1 cellular context compared by ENCODE assay signal in the genomic region with DNA sequence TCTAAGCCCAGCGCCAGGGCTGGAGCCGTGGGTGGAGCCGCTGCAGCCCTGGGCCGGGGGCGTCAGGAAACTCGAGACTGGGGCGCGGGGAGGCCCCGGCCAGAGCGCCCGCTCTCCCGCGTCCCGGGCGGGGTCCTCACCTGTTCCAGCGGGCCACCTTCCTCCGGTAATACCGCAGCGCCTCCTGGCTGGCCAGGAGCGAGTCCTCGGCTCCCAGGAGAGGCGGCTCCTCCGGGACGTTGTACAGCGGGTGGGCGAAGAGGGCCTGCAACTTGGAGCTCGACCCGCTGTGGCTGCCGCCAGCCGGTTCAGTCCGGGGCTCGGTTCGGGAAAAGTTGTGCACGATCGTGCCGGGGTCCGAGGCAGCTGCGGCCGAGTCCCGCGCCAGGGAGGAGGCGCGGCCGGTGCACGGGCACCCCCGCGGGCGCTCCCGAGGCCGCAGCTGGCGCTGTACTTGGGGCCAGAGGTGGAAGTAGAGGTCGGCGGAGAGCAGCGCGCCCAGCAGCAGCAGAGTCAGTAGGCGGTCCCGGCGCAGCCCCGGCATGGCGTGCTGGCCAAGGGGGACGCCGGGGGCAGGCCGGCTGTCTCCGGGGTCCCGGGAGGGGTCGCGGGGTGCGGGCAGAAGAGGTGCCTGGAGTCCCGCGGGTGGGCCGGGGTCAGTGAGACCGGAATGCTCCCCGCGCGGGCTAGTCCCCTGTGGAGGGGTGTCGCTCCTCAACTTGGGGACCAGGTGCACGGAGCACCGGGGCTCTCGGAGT.
TF ChIP-seq lines count a peak whose summit lies in the region.

No MANE protein-coding gene starts in this region.

TF ChIP-seq in WTC11, 78 proteins besides CTCF, POLR2A, EP300 and RAD21 (continued from another document):
- TF ChIP-seq ESRRA (CRISPR knock-in tag; IDR thresholded peaks at IDR 0.05; ENCODE audit: borderline replicate concordance) = 0 out of 2 replicates have a peak, but pooled peaks have one; percentile 31
- TF ChIP-seq, protein P1, sequence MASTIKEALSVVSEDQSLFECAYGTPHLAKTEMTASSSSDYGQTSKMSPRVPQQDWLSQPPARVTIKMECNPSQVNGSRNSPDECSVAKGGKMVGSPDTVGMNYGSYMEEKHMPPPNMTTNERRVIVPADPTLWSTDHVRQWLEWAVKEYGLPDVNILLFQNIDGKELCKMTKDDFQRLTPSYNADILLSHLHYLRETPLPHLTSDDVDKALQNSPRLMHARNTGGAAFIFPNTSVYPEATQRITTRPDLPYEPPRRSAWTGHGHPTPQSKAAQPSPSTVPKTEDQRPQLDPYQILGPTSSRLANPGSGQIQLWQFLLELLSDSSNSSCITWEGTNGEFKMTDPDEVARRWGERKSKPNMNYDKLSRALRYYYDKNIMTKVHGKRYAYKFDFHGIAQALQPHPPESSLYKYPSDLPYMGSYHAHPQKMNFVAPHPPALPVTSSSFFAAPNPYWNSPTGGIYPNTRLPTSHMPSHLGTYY (CRISPR knock-in tag; IDR thresholded peaks at IDR 0.05) = no peak
- TF ChIP-seq SOX15 (CRISPR knock-in tag; IDR thresholded peaks at IDR 0.05) = no peak
- TF ChIP-seq, protein P2, sequence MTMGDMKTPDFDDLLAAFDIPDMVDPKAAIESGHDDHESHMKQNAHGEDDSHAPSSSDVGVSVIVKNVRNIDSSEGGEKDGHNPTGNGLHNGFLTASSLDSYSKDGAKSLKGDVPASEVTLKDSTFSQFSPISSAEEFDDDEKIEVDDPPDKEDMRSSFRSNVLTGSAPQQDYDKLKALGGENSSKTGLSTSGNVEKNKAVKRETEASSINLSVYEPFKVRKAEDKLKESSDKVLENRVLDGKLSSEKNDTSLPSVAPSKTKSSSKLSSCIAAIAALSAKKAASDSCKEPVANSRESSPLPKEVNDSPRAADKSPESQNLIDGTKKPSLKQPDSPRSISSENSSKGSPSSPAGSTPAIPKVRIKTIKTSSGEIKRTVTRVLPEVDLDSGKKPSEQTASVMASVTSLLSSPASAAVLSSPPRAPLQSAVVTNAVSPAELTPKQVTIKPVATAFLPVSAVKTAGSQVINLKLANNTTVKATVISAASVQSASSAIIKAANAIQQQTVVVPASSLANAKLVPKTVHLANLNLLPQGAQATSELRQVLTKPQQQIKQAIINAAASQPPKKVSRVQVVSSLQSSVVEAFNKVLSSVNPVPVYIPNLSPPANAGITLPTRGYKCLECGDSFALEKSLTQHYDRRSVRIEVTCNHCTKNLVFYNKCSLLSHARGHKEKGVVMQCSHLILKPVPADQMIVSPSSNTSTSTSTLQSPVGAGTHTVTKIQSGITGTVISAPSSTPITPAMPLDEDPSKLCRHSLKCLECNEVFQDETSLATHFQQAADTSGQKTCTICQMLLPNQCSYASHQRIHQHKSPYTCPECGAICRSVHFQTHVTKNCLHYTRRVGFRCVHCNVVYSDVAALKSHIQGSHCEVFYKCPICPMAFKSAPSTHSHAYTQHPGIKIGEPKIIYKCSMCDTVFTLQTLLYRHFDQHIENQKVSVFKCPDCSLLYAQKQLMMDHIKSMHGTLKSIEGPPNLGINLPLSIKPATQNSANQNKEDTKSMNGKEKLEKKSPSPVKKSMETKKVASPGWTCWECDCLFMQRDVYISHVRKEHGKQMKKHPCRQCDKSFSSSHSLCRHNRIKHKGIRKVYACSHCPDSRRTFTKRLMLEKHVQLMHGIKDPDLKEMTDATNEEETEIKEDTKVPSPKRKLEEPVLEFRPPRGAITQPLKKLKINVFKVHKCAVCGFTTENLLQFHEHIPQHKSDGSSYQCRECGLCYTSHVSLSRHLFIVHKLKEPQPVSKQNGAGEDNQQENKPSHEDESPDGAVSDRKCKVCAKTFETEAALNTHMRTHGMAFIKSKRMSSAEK (CRISPR knock-in tag; IDR thresholded peaks at IDR 0.05; ENCODE audit: borderline replicate concordance) = no peak
- TF ChIP-seq, protein P3, sequence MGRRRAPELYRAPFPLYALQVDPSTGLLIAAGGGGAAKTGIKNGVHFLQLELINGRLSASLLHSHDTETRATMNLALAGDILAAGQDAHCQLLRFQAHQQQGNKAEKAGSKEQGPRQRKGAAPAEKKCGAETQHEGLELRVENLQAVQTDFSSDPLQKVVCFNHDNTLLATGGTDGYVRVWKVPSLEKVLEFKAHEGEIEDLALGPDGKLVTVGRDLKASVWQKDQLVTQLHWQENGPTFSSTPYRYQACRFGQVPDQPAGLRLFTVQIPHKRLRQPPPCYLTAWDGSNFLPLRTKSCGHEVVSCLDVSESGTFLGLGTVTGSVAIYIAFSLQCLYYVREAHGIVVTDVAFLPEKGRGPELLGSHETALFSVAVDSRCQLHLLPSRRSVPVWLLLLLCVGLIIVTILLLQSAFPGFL (CRISPR knock-in tag; IDR thresholded peaks at IDR 0.05; ENCODE audit: borderline replicate concordance) = 0 out of 2 replicates have a peak, but pooled peaks have one; percentile 14
- TF ChIP-seq, protein P4, sequence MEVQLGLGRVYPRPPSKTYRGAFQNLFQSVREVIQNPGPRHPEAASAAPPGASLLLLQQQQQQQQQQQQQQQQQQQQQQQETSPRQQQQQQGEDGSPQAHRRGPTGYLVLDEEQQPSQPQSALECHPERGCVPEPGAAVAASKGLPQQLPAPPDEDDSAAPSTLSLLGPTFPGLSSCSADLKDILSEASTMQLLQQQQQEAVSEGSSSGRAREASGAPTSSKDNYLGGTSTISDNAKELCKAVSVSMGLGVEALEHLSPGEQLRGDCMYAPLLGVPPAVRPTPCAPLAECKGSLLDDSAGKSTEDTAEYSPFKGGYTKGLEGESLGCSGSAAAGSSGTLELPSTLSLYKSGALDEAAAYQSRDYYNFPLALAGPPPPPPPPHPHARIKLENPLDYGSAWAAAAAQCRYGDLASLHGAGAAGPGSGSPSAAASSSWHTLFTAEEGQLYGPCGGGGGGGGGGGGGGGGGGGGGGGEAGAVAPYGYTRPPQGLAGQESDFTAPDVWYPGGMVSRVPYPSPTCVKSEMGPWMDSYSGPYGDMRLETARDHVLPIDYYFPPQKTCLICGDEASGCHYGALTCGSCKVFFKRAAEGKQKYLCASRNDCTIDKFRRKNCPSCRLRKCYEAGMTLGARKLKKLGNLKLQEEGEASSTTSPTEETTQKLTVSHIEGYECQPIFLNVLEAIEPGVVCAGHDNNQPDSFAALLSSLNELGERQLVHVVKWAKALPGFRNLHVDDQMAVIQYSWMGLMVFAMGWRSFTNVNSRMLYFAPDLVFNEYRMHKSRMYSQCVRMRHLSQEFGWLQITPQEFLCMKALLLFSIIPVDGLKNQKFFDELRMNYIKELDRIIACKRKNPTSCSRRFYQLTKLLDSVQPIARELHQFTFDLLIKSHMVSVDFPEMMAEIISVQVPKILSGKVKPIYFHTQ (CRISPR knock-in tag; IDR thresholded peaks at IDR 0.05) = no peak
- TF ChIP-seq ZNF423 (CRISPR knock-in tag; IDR thresholded peaks at IDR 0.05) = 0 out of 2 replicates have a peak, but pooled peaks have one; percentile 31
- TF ChIP-seq RORB (CRISPR knock-in tag; IDR thresholded peaks at IDR 0.05) = no peak
- TF ChIP-seq KAT7 (CRISPR knock-in tag; IDR thresholded peaks at IDR 0.05; ENCODE audit: borderline replicate concordance) = peak; percentile 56; the same call in 1 of the 2 replicates
- no peak for TF ChIP-seq HMGA2 (CRISPR knock-in tag; IDR thresholded peaks at IDR 0.05)
- TF ChIP-seq, protein P5, sequence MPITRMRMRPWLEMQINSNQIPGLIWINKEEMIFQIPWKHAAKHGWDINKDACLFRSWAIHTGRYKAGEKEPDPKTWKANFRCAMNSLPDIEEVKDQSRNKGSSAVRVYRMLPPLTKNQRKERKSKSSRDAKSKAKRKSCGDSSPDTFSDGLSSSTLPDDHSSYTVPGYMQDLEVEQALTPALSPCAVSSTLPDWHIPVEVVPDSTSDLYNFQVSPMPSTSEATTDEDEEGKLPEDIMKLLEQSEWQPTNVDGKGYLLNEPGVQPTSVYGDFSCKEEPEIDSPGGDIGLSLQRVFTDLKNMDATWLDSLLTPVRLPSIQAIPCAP (CRISPR knock-in tag; IDR thresholded peaks at IDR 0.05) = no peak
- TF ChIP-seq GTF2I (CRISPR knock-in tag; conservative IDR thresholded peaks at IDR 0.05) = no peak
- peak; percentile 71; the same call in 1 of the 2 replicates for TF ChIP-seq ZNF263 (CRISPR knock-in tag; IDR thresholded peaks at IDR 0.05; ENCODE audit: low read depth)
- no peak for TF ChIP-seq NFE2L1 (CRISPR knock-in tag; IDR thresholded peaks at IDR 0.05)
- no peak for TF ChIP-seq OVOL2 (CRISPR knock-in tag; IDR thresholded peaks at IDR 0.05; ENCODE audit: borderline replicate concordance)
- TF ChIP-seq ETV6 (CRISPR knock-in tag; IDR thresholded peaks at IDR 0.05) = no peak
- TF ChIP-seq, protein P6, sequence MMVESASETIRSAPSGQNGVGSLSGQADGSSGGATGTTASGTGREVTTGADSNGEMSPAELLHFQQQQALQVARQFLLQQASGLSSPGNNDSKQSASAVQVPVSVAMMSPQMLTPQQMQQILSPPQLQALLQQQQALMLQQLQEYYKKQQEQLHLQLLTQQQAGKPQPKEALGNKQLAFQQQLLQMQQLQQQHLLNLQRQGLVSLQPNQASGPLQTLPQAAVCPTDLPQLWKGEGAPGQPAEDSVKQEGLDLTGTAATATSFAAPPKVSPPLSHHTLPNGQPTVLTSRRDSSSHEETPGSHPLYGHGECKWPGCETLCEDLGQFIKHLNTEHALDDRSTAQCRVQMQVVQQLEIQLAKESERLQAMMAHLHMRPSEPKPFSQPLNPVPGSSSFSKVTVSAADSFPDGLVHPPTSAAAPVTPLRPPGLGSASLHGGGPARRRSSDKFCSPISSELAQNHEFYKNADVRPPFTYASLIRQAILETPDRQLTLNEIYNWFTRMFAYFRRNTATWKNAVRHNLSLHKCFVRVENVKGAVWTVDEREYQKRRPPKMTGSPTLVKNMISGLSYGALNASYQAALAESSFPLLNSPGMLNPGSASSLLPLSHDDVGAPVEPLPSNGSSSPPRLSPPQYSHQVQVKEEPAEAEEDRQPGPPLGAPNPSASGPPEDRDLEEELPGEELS (CRISPR knock-in tag; IDR thresholded peaks at IDR 0.05) = 0 out of 2 replicates have a peak, but pooled peaks have one; percentile 29
- TF ChIP-seq, protein P7, sequence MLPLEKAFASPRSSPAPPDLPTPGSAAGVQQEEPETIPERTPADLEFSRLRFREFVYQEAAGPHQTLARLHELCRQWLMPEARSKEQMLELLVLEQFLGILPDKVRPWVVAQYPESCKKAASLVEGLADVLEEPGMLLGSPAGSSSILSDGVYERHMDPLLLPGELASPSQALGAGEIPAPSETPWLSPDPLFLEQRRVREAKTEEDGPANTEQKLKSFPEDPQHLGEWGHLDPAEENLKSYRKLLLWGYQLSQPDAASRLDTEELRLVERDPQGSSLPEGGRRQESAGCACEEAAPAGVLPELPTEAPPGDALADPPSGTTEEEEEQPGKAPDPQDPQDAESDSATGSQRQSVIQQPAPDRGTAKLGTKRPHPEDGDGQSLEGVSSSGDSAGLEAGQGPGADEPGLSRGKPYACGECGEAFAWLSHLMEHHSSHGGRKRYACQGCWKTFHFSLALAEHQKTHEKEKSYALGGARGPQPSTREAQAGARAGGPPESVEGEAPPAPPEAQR (CRISPR knock-in tag; IDR thresholded peaks at IDR 0.05) = no peak
- TF ChIP-seq, protein P8, sequence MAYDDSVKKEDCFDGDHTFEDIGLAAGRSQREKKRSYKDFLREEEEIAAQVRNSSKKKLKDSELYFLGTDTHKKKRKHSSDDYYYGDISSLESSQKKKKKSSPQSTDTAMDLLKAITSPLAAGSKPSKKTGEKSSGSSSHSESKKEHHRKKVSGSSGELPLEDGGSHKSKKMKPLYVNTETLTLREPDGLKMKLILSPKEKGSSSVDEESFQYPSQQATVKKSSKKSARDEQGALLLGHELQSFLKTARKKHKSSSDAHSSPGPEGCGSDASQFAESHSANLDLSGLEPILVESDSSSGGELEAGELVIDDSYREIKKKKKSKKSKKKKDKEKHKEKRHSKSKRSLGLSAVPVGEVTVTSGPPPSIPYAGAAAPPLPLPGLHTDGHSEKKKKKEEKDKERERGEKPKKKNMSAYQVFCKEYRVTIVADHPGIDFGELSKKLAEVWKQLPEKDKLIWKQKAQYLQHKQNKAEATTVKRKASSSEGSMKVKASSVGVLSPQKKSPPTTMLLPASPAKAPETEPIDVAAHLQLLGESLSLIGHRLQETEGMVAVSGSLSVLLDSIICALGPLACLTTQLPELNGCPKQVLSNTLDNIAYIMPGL (CRISPR knock-in tag; IDR thresholded peaks at IDR 0.05) = peak; percentile 94
- TF ChIP-seq JUN (CRISPR knock-in tag; IDR thresholded peaks at IDR 0.05) = no peak
- no peak for TF ChIP-seq NFATC4 (CRISPR knock-in tag; IDR thresholded peaks at IDR 0.05)
- no peak for TF ChIP-seq TCF7 (CRISPR knock-in tag; IDR thresholded peaks at IDR 0.05; ENCODE audit: low read depth)
- TF ChIP-seq, protein P9, sequence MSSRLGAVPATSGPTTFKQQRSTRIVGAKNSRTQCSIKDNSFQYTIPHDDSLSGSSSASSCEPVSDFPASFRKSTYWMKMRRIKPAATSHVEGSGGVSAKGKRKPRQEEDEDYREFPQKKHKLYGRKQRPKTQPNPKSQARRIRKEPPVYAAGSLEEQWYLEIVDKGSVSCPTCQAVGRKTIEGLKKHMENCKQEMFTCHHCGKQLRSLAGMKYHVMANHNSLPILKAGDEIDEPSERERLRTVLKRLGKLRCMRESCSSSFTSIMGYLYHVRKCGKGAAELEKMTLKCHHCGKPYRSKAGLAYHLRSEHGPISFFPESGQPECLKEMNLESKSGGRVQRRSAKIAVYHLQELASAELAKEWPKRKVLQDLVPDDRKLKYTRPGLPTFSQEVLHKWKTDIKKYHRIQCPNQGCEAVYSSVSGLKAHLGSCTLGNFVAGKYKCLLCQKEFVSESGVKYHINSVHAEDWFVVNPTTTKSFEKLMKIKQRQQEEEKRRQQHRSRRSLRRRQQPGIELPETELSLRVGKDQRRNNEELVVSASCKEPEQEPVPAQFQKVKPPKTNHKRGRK (CRISPR knock-in tag; IDR thresholded peaks at IDR 0.05; ENCODE audit: borderline replicate concordance) = no peak
- TF ChIP-seq ATF1 (CRISPR knock-in tag; IDR thresholded peaks at IDR 0.05) = no peak
- 0 out of 2 replicates have a peak, but pooled peaks have one; percentile 42 for TF ChIP-seq GABPB1 (CRISPR knock-in tag; IDR thresholded peaks at IDR 0.05)
- TF ChIP-seq, protein P10, sequence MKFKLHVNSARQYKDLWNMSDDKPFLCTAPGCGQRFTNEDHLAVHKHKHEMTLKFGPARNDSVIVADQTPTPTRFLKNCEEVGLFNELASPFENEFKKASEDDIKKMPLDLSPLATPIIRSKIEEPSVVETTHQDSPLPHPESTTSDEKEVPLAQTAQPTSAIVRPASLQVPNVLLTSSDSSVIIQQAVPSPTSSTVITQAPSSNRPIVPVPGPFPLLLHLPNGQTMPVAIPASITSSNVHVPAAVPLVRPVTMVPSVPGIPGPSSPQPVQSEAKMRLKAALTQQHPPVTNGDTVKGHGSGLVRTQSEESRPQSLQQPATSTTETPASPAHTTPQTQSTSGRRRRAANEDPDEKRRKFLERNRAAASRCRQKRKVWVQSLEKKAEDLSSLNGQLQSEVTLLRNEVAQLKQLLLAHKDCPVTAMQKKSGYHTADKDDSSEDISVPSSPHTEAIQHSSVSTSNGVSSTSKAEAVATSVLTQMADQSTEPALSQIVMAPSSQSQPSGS (CRISPR knock-in tag; IDR thresholded peaks at IDR 0.05; ENCODE audit: borderline replicate concordance, low read depth) = no peak
- TF ChIP-seq NR3C1 (CRISPR knock-in tag; conservative IDR thresholded peaks at IDR 0.05; ENCODE audit: low read depth) = no peak
- TF ChIP-seq, protein P11, sequence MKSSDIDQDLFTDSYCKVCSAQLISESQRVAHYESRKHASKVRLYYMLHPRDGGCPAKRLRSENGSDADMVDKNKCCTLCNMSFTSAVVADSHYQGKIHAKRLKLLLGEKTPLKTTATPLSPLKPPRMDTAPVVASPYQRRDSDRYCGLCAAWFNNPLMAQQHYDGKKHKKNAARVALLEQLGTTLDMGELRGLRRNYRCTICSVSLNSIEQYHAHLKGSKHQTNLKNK (CRISPR knock-in tag; IDR thresholded peaks at IDR 0.05) = no peak
- 0 out of 2 replicates have a peak, but pooled peaks have one; percentile 79 for TF ChIP-seq RELA (CRISPR knock-in tag; IDR thresholded peaks at IDR 0.05; ENCODE audit: borderline replicate concordance)
- TF ChIP-seq CREM (CRISPR knock-in tag; IDR thresholded peaks at IDR 0.05) = no peak
